ENCODE assay signal across 31 cellular contexts in genomic region chr2:123453772-123454171, GRCh38.
"Had no signal": no experiment of that assay in that cellular context is flagged by ENCODE, and none has a peak within 500 bp of the region (broad histone marks: within the 10 kb centered on the region; RNA-seq: fewer than 3 reads in every experiment).

No MANE protein-coding gene starts in this region.

- ATAC-seq: activated CD8-positive, alpha-beta memory T cell treated with anti-CD3 and anti-CD28 coated beads, Interleukin-2, amount 10 ng/mL, durations not matched to agents 7 days and 5 days; activated naive CD8-positive, alpha-beta T cell treated with anti-CD3 and anti-CD28 coated beads, Interleukin-2, amount 50 U/mL, for 24 hours; body of pancreas; T-cell had no signal

- H3K36me3 Mint-ChIP-seq: activated CD8-positive, alpha-beta memory T cell treated with anti-CD3 and anti-CD28 coated beads, Interleukin-2, amount 10 ng/mL, durations not matched to agents 7 days and 5 days; activated naive CD4-positive, alpha-beta T cell treated with anti-CD3 and anti-CD28 coated beads, Interleukin-2, amount 50 U/mL, for 24 hours; T-cell had no signal

- H3K27ac Mint-ChIP-seq: activated B cell treated with CpG ODN at 0.5 μM for 24 hours; activated CD4-positive, alpha-beta T cell treated with anti-CD3 and anti-CD28 coated beads, Interleukin-2, amount 10 ng/mL, durations not matched to agents 24 days and 14 days; activated CD8-positive, alpha-beta memory T cell treated with anti-CD3 and anti-CD28 coated beads, Interleukin-2, amount 10 ng/mL, durations not matched to agents 7 days and 5 days; activated naive CD4-positive, alpha-beta T cell treated with anti-CD3 and anti-CD28 coated beads, Interleukin-2, amount 50 U/mL, for 24 hours; activated naive CD8-positive, alpha-beta T cell treated with anti-CD3 and anti-CD28 coated beads, Interleukin-2, amount 50 U/mL, for 24 hours; activated T-cell treated with anti-CD3 and anti-CD28 coated beads, Interleukin-2, amount 50 U/mL, for 24 hours; activated T-helper 1 cell treated with anti-CD3 and anti-CD28 coated beads, Interleukin-12 subunit alpha, Interleukin-12 subunit beta, Interleukin-2, Interleukin-4 antibody, amounts not matched to agents 30 ng/mL and 10 ng/mL and 1 ng/mL, durations not matched to agents 14 hours and 24 hours and 36 hours; T-cell had no signal

- H3K4me1 ChIP-seq: ascending aorta, body of pancreas, Peyer's patch had no signal

- H3K27ac ChIP-seq: ascending aorta, body of pancreas, cardiac muscle cell, Peyer's patch, RWPE1, SK-N-MC had no signal

- H3K9me3 ChIP-seq: ascending aorta, body of pancreas, Peyer's patch had no signal

- H3K27me3 ChIP-seq: ascending aorta, body of pancreas, cardiac muscle cell, Peyer's patch had no signal

- H3K4me3 ChIP-seq: ascending aorta, body of pancreas, cardiac muscle cell, Peyer's patch, SK-N-MC had no signal

- DNase-seq: activated B cell treated with CpG ODN at 0.5 μM for 24 hours; activated CD4-positive, alpha-beta T cell treated with anti-CD3 and anti-CD28 coated beads for 1 hour; activated CD4-positive, alpha-beta T cell treated with anti-CD3 and anti-CD28 coated beads, Interleukin-2, amount 10 ng/mL, durations not matched to agents 24 days and 14 days; activated CD4-positive, alpha-beta T cell treated with anti-CD3 and anti-CD28 coated beads, Interleukin-2, amount 50 U/mL, for 48 hours; activated CD8-positive, alpha-beta memory T cell treated with anti-CD3 and anti-CD28 coated beads, Interleukin-2, amount 10 ng/mL, durations not matched to agents 7 days and 5 days; activated effector memory CD4-positive, alpha-beta T cell treated with Interleukin-2 at 50 U/mL for 16 hours; activated naive CD4-positive, alpha-beta T cell; activated naive CD8-positive, alpha-beta T cell treated with anti-CD3 and anti-CD28 coated beads, Interleukin-2, amount 50 U/mL, for 24 hours; activated T-cell treated with anti-CD3 and anti-CD28 coated beads, Interleukin-2, amount 50 U/mL, for 24 hours; amniotic stem cell; body of pancreas; cerebellar nuclear complex; KG1; NCI-H1092; NCI-H1417; NCI-H1930; NCI-H226; NCI-H526; NCI-H82; Peyer's patch; SIG-M5; T-cell; T-helper 2 cell; T1000 had no signal

- FAIRE-seq: TTC549 had no signal
